In the genomic region with DNA sequence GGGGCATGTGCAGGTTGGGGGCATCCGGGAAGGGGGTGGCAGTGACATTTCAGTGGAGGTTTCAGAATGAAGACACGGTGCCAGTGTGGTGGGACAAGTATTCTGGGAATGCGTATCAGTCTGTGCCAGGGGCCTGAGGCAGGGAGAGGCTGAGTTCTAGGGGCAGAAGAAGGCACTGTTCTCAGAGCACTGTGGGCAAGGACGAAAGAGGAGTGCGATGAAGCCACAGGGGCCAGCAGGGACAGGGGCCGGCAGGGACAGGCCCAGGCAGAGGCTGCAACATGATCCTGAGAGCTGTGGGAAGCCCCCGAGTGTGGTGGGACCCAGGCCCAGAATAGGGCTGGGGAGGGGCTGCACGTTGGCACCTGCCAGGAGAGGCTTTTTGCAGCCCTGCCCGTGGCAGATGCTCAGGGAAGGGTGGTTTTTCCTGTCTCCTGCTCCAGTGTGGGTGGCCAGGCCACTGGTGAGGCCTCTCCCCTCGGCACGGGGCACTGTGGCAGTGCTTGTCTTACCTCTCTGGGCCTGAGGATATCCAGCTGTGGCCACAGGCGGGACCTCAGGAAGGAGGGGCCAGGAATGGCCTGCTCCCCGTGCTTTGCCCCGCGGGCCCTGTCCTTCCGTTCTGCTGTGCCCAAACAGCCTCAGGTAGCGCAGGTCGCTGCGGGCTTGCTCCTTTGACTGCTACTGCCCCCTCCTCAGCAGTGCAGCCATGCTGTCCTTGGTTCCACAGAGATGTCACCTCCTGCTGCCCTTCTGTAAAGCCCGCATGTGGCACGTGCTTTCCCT, we compare ENCODE assay signal across 16 cellular contexts. TPM values are rescaled to one million over a fixed set of nuclear protein-coding genes. Genes with fewer than 3 reads are reported as not detected.
DNase-seq lines count a peak whose midpoint lies in the region; ATAC-seq and TF ChIP-seq lines count a peak whose summit lies in the region.
"Had no signal": no experiment of that assay in that cellular context is flagged by ENCODE, and none has a peak within 500 bp of the region (broad histone marks: within the 10 kb centered on the region; RNA-seq: fewer than 3 reads in every experiment).

No MANE protein-coding gene starts in this region.

- peaks cover 4% of the 10 kb centered on the region for H3K4me1 ChIP-seq in GM23338 (ENCODE audit: insufficient read depth)
- no peaks in the 10 kb centered on the region for H3K4me1 ChIP-seq in uterus
- H3K4me1 ChIP-seq: colonic mucosa had no signal

- H2AFZ ChIP-seq in GM23338 = no peak overlapping the region

- H3K27me3 ChIP-seq in GM23338 (ENCODE audit: insufficient read depth) (no peaks in the 10 kb centered on the region), layer of hippocampus (ENCODE audit: control insufficient read depth, insufficient read depth, low read length) (no peaks in the 10 kb centered on the region), uterus (no peaks in the 10 kb centered on the region)
- H3K27me3 ChIP-seq: colonic mucosa had no signal

- no peaks in the 10 kb centered on the region for H3K9me3 ChIP-seq in uterus
- H3K9me3 ChIP-seq: colonic mucosa, lower lobe of right lung had no signal

- no peak for DNase-seq in GM23338 (ENCODE audit: low spot score)
- no peak for DNase-seq in MCF 10A (ENCODE audit: unreplicated experiment)
- DNase-seq in posterior vena cava (ENCODE audit: low spot score) = no peak
- no peak for DNase-seq in retina
- DNase-seq in uterus = no peak
- DNase-seq: activated CD4-positive, alpha-beta T cell treated with anti-CD3 and anti-CD28 coated beads for 4 hours; activated T-cell treated with anti-CD3 and anti-CD28 coated beads, Interleukin-2, amount 50 U/mL, for 24 hours; colonic mucosa; lower lobe of right lung; NCI-H1930 had no signal

- peak overlapping the region; percentile 46 for H3K27ac Mint-ChIP-seq in GM23338
- peak overlapping the region; percentile 89 for H3K27ac Mint-ChIP-seq in MCF 10A (ENCODE audit: low read depth, unreplicated experiment)
- peak overlapping the region; percentile 18 for H3K27ac Mint-ChIP-seq in stimulated activated memory B cell treated with anti-CD40 and anti-IgM and Interleukin-4, amounts not matched to agents 10 μg/mL and 1 μg/mL and 100 μg/mL, for 72 hours
- H3K27ac Mint-ChIP-seq: activated T-cell treated with anti-CD3 and anti-CD28 coated beads, Interleukin-2, amount 50 U/mL, for 24 hours; T-helper 2 cell treated with Interferon-gamma antibody and Interleukin-4, amounts not matched to agents 5 μg/mL and 100 μg/mL, for 36 hours had no signal

- H3K27ac ChIP-seq in GM23338 (ENCODE audit: low read depth) (no peak overlapping the region), layer of hippocampus (ENCODE audit: low read depth, low read length) (peak overlapping the region; percentile 62), uterus (no peak overlapping the region)
- H3K27ac ChIP-seq: lower lobe of right lung had no signal

- ATAC-seq in GM23338 = peak; percentile 80
- no peak for ATAC-seq in stimulated activated memory B cell treated with anti-CD40 and anti-IgM and Interleukin-4, amounts not matched to agents 10 μg/mL and 1 μg/mL and 100 μg/mL, for 72 hours
- no peak for ATAC-seq in HG02885 (IDR thresholded peaks at IDR 0.05; ENCODE audit: poor library complexity, unreplicated experiment)

- H3K4me3 Mint-ChIP-seq in GM23338 (no peak overlapping the region), MCF 10A (ENCODE audit: unreplicated experiment) (no peak overlapping the region)
- H3K4me3 Mint-ChIP-seq in stimulated activated memory B cell treated with anti-CD40 and anti-IgM and Interleukin-4, amounts not matched to agents 10 μg/mL and 1 μg/mL and 100 μg/mL, for 72 hours = no peak overlapping the region
- H3K4me3 Mint-ChIP-seq: activated T-cell treated with anti-CD3 and anti-CD28 coated beads, Interleukin-2, amount 50 U/mL, for 24 hours; T-helper 2 cell treated with Interferon-gamma antibody and Interleukin-4, amounts not matched to agents 5 μg/mL and 100 μg/mL, for 36 hours had no signal

- peaks cover 2% of the 10 kb centered on the region for H3K27me3 Mint-ChIP-seq in GM23338 (ENCODE audit: insufficient read depth, low read depth, poor library complexity)
- H3K27me3 Mint-ChIP-seq in MCF 10A (ENCODE audit: insufficient read depth, unreplicated experiment) = no peaks in the 10 kb centered on the region
- no peaks in the 10 kb centered on the region for H3K27me3 Mint-ChIP-seq in stimulated activated memory B cell treated with anti-CD40 and anti-IgM and Interleukin-4, amounts not matched to agents 10 μg/mL and 1 μg/mL and 100 μg/mL, for 72 hours
- H3K27me3 Mint-ChIP-seq: activated T-cell treated with anti-CD3 and anti-CD28 coated beads, Interleukin-2, amount 50 U/mL, for 24 hours had no signal

- H3F3A ChIP-seq in GM23338 (replicated peaks; ENCODE audit: low read depth) = no peaks in the 10 kb centered on the region

- H3K4me3 ChIP-seq in GM23338 (no peak overlapping the region), uterus (no peak overlapping the region)
- H3K4me3 ChIP-seq: colonic mucosa, GM12878, lower lobe of right lung, smooth muscle cell had no signal

- no peak overlapping the region for H3K4me2 ChIP-seq in GM23338
- H3K4me2 ChIP-seq: smooth muscle cell had no signal

- TF ChIP-seq POLR2A in uterus (IDR thresholded peaks at IDR 0.05) = no peak

- no peaks in the 10 kb centered on the region for H3K9me3 Mint-ChIP-seq in GM23338
- no peaks in the 10 kb centered on the region for H3K9me3 Mint-ChIP-seq in MCF 10A (ENCODE audit: unreplicated experiment)
- H3K9me3 Mint-ChIP-seq in stimulated activated memory B cell treated with anti-CD40 and anti-IgM and Interleukin-4, amounts not matched to agents 10 μg/mL and 1 μg/mL and 100 μg/mL, for 72 hours = no peaks in the 10 kb centered on the region
- H3K9me3 Mint-ChIP-seq: activated T-cell treated with anti-CD3 and anti-CD28 coated beads, Interleukin-2, amount 50 U/mL, for 24 hours; T-helper 2 cell treated with Interferon-gamma antibody and Interleukin-4, amounts not matched to agents 5 μg/mL and 100 μg/mL, for 36 hours had no signal

- no peaks in the 10 kb centered on the region for H3K9me2 ChIP-seq in GM23338 (ENCODE audit: insufficient read depth)

- no TSS peak for BruUV-seq in MCF 10A (replicated peaks; lab: Mats Ljungman, UMichigan)

- TF ChIP-seq CTCF in GM23338 (conservative IDR thresholded peaks at IDR 0.05; ENCODE audit: low read depth in 2 of 2) (no peak), MCF 10A (IDR thresholded peaks at IDR 0.05; ENCODE audit: unreplicated experiment) (no peak), uterus (IDR thresholded peaks at IDR 0.05) (no peak)

- POLR2A ChIA-PET in MCF 10A (lab: Yijun Ruan, JAX) = interaction anchor here (7.1 to 8.4 kb wide), 2 partner anchors 17 to 44 kb away, joined by 43 to 81 read pairs; a partner anchor contains a TSS

- CTCF ChIA-PET in MCF 10A (lab: Yijun Ruan, JAX) = interaction anchor here (0.6 to 1.6 kb wide), 3 partner anchors 16 to 43 kb away, joined by 3 to 5 read pairs (median 4); no protein-coding TSS in a partner anchor

- H3K4me1 Mint-ChIP-seq in GM23338 (peaks cover 14% of the 10 kb centered on the region), MCF 10A (ENCODE audit: insufficient read depth, unreplicated experiment) (peaks cover 30% of the 10 kb centered on the region)
- H3K4me1 Mint-ChIP-seq in stimulated activated memory B cell treated with anti-CD40 and anti-IgM and Interleukin-4, amounts not matched to agents 10 μg/mL and 1 μg/mL and 100 μg/mL, for 72 hours = peaks cover 37% of the 10 kb centered on the region

- peaks cover 12% of the 10 kb centered on the region for H4K20me1 ChIP-seq in GM23338 (replicated peaks; ENCODE audit: insufficient read depth)

- H3K79me2 ChIP-seq in GM23338 (replicated peaks; ENCODE audit: insufficient read depth) = peaks cover 53% of the 10 kb centered on the region

- H3K36me3 ChIP-seq in GM23338 (ENCODE audit: insufficient read depth) = no peaks in the 10 kb centered on the region
- H3K36me3 ChIP-seq in uterus = no peaks in the 10 kb centered on the region
- H3K36me3 ChIP-seq: colonic mucosa had no signal

- intact Hi-C loops in MCF 10A (cut with micrococcal nuclease) (no loop called here), posterior vena cava (cut with DNase I) (no loop called here), uterus (cut with DNase I; ENCODE audit: low total_unique reads) (no loop called here)

- H3K36me3 Mint-ChIP-seq in GM23338 (ENCODE audit: low read depth) (peaks cover 4% of the 10 kb centered on the region; the same call in 1 of the 3 replicates), MCF 10A (ENCODE audit: insufficient read depth, unreplicated experiment) (peaks cover 18% of the 10 kb centered on the region)
- peaks cover 39% of the 10 kb centered on the region for H3K36me3 Mint-ChIP-seq in stimulated activated memory B cell treated with anti-CD40 and anti-IgM and Interleukin-4, amounts not matched to agents 10 μg/mL and 1 μg/mL and 100 μg/mL, for 72 hours

TF ChIP-seq in GM23338, 12 proteins besides CTCF, POLR2A, EP300 and RAD21:
- TF ChIP-seq STAT1 (IDR thresholded peaks at IDR 0.05; ENCODE audit: unreplicated experiment) = no peak
- no peak for TF ChIP-seq NANOG (IDR thresholded peaks at IDR 0.05; ENCODE audit: borderline replicate concordance)
- no peak for TF ChIP-seq ZNF114 (CRISPR knock-in tag; IDR thresholded peaks at IDR 0.05)
- no peak for TF ChIP-seq EZH2phosphoT487 (IDR thresholded peaks at IDR 0.05; ENCODE audit: unreplicated experiment)
- TF ChIP-seq POLR2AphosphoS5 (IDR thresholded peaks at IDR 0.05; ENCODE audit: low read depth) = no peak

RNA-seq across cellular contexts. Expression of a gene that starts 10.0 kb away (rescaled TPM):
- total RNA-seq in GM23338 (2014; rRNA removed; shearing (Covaris generic)) = 45.9 TPM in 2 replicates
- 19.0 and 19.3 TPM in 2 replicates for polyA plus RNA-seq in GM23338 (2016; fragmentation: Nextera tagmentation; extraction: Ambion mirVana)
- total RNA-seq in MCF 10A (2022) (98.0 and 99.5 TPM in 2 replicates), posterior vena cava (10 to 100 TPM; 48.5 to 51.0 TPM), uterus (10 to 100 TPM; 20.7 to 47.2 (median 30.7) TPM)

RNA-seq across cellular contexts. Expression of a gene that starts 42.4 kb away (rescaled TPM):
- 61.9 and 64.0 TPM in 2 replicates for total RNA-seq in GM23338 (2014; rRNA removed; shearing (Covaris generic))
- polyA plus RNA-seq in GM23338 (2016; fragmentation: Nextera tagmentation; extraction: Ambion mirVana) = 15.6 and 15.9 TPM in 2 replicates
- total RNA-seq in MCF 10A (2022) (375 and 435 TPM in 2 replicates), posterior vena cava (100 to 1,000 TPM; 132 to 155 TPM), uterus (10 to 100 TPM; 26.2 to 87.9 (median 49.8) TPM)

Comparison
In these comparisons a context has a peak if more than half of its experiments do, and no peak if none do; other contexts are left out.
1. H3K27ac Mint-ChIP-seq: peak in every context shown above with its lines; median percentile 89 in MCF 10A; 46 in GM23338; 18 in stimulated activated memory B cell treated with anti-CD40 and anti-IgM and Interleukin-4, amounts not matched to agents 10 μg/mL and 1 μg/mL and 100 μg/mL, for 72 hours.